1 cellular context compared by ENCODE assay signal in genomic region chr1:61269648-61270047, GRCh38.
TF ChIP-seq lines count a peak whose summit lies in the region.

No MANE protein-coding gene starts in this region.

TF ChIP-seq in GM23338, 12 proteins besides CTCF, POLR2A, EP300 and RAD21 (continued from another document):
- TF ChIP-seq ZNF462 (CRISPR knock-in tag; IDR thresholded peaks at IDR 0.05) (no peak), REST (IDR thresholded peaks at IDR 0.05; ENCODE audit: unreplicated experiment) (no peak), JUNB (IDR thresholded peaks at IDR 0.05; ENCODE audit: unreplicated experiment) (no peak), ZNF331 (CRISPR knock-in tag; IDR thresholded peaks at IDR 0.05; ENCODE audit: low read depth) (no peak), EZH2 (IDR thresholded peaks at IDR 0.05; ENCODE audit: low read depth, unreplicated experiment) (no peak), NANOG (IDR thresholded peaks at IDR 0.05; ENCODE audit: borderline replicate concordance) (no peak)
